In the genomic region with DNA sequence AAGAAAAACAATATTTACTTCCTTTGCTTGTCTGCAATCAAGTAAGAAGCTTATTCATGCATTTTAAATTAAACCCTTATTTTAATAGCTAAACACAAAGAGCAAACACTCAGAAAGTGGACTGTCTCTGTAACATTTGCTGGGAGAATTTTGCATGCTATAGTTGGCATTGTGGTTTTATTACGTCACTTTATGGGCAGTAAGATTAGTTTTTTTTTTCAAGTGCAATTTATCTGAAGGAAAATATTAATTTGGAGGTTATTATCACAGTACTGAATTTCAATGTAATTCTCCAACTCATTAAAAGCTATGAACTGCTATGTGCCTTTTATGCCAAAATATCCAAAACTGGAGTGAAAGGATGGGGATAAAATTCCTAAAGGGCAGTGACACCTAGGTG, we compare ENCODE assay signal across 22 cellular contexts.
"Had no signal": no experiment of that assay in that cellular context is flagged by ENCODE, and none has a peak within 500 bp of the region (broad histone marks: within the 10 kb centered on the region; RNA-seq: fewer than 3 reads in every experiment).

No MANE protein-coding gene starts in this region.

- H3K27me3 Mint-ChIP-seq: activated CD4-positive, alpha-beta memory T cell treated with anti-CD3 and anti-CD28 coated beads for 36 hours; stimulated activated memory B cell treated with anti-CD40 and anti-IgM and Interleukin-4, amounts not matched to agents 10 μg/mL and 1 μg/mL and 100 μg/mL, for 72 hours; type B pancreatic cell had no signal

- H3K4me1 ChIP-seq: lower lobe of right lung, pancreas, spleen, testis had no signal

- ATAC-seq: activated CD4-positive, alpha-beta T cell treated with anti-CD3 and anti-CD28 coated beads for 36 hours; activated naive CD4-positive, alpha-beta T cell treated with anti-CD3 and anti-CD28 coated beads, Interleukin-2, amount 50 U/mL, for 72 hours; lower lobe of right lung; natural killer cell treated with Interleukin-12 subunit alpha and Interleukin-12 subunit beta and Interleukin-15 and Interleukin-18, amount 100 ng/mL, for 72 hours; pancreas; stimulated activated memory B cell treated with anti-CD40 and anti-IgM and Interleukin-4, amounts not matched to agents 10 μg/mL and 1 μg/mL and 100 μg/mL, for 72 hours had no signal

- H3K9me3 ChIP-seq: esophagus muscularis mucosa, lower lobe of right lung, neutrophil, pancreas, sigmoid colon, spleen, testis had no signal

- DNase-seq: activated CD4-positive, alpha-beta memory T cell treated with anti-CD3 and anti-CD28 coated beads for 36 hours; activated CD4-positive, alpha-beta T cell treated with anti-CD3 and anti-CD28 coated beads for 36 hours; activated gamma-delta T cell treated with Interleukin-2 at 50 U/mL for 16 hours; activated T-cell treated with anti-CD3 and anti-CD28 coated beads for 4 hours; amniotic stem cell; effector CD4-positive, alpha-beta T cell; lower lobe of right lung; pancreas; sigmoid colon; spleen; stimulated activated CD4-positive, alpha-beta T cell treated with anti-CD3 and anti-CD28 coated beads, Interleukin-4, amount 100 ng/mL, for 4 hours; testis had no signal

- H3K27ac ChIP-seq: esophagus muscularis mucosa, lower lobe of right lung, neutrophil, pancreas, sigmoid colon, spleen, testis had no signal

- H3K4me3 ChIP-seq: esophagus muscularis mucosa, lower lobe of right lung, pancreas, sigmoid colon, spleen, testis had no signal

- H3K27me3 ChIP-seq: esophagus muscularis mucosa, neutrophil, pancreas, sigmoid colon, spleen, testis had no signal

- H3K27ac Mint-ChIP-seq: activated CD4-positive, alpha-beta memory T cell treated with anti-CD3 and anti-CD28 coated beads for 36 hours; activated CD4-positive, alpha-beta T cell treated with anti-CD3 and anti-CD28 coated beads for 36 hours; activated naive CD4-positive, alpha-beta T cell treated with anti-CD3 and anti-CD28 coated beads, Interleukin-2, amount 50 U/mL, for 72 hours; activated T-helper 1 cell treated with anti-CD3 and anti-CD28 coated beads, Interleukin-12 subunit alpha, Interleukin-12 subunit beta, Interleukin-2, Interleukin-4 antibody, amounts not matched to agents 30 ng/mL and 10 ng/mL and 1 ng/mL, durations not matched to agents 14 hours and 24 hours and 36 hours; mesothelial cell of epicardium; natural killer cell treated with Interleukin-12 subunit alpha and Interleukin-12 subunit beta and Interleukin-15 and Interleukin-18, amount 100 ng/mL, for 72 hours; stimulated activated memory B cell treated with anti-CD40 and anti-IgM and Interleukin-4, amounts not matched to agents 10 μg/mL and 1 μg/mL and 100 μg/mL, for 72 hours; T-helper 2 cell treated with Interferon-gamma antibody and Interleukin-4, amounts not matched to agents 5 μg/mL and 100 μg/mL, for 36 hours; type B pancreatic cell; WTC11 had no signal

- H3K4me3 Mint-ChIP-seq: activated CD4-positive, alpha-beta memory T cell treated with anti-CD3 and anti-CD28 coated beads for 36 hours; activated CD4-positive, alpha-beta T cell treated with anti-CD3 and anti-CD28 coated beads for 36 hours; activated T-helper 1 cell treated with anti-CD3 and anti-CD28 coated beads, Interleukin-12 subunit alpha, Interleukin-12 subunit beta, Interleukin-2, Interleukin-4 antibody, amounts not matched to agents 30 ng/mL and 10 ng/mL and 1 ng/mL, durations not matched to agents 14 hours and 24 hours and 36 hours; mesothelial cell of epicardium; natural killer cell treated with Interleukin-12 subunit alpha and Interleukin-12 subunit beta and Interleukin-15 and Interleukin-18, amount 100 ng/mL, for 72 hours; stimulated activated memory B cell treated with anti-CD40 and anti-IgM and Interleukin-4, amounts not matched to agents 10 μg/mL and 1 μg/mL and 100 μg/mL, for 72 hours; T-helper 2 cell treated with Interferon-gamma antibody and Interleukin-4, amounts not matched to agents 5 μg/mL and 100 μg/mL, for 36 hours; type B pancreatic cell; WTC11 had no signal

- H3K4me1 Mint-ChIP-seq: activated CD4-positive, alpha-beta T cell treated with anti-CD3 and anti-CD28 coated beads for 36 hours; stimulated activated memory B cell treated with anti-CD40 and anti-IgM and Interleukin-4, amounts not matched to agents 10 μg/mL and 1 μg/mL and 100 μg/mL, for 72 hours had no signal

- H3K36me3 ChIP-seq: esophagus muscularis mucosa, lower lobe of right lung, neutrophil, pancreas, sigmoid colon, spleen had no signal

- H3K9me3 Mint-ChIP-seq: activated CD4-positive, alpha-beta memory T cell treated with anti-CD3 and anti-CD28 coated beads for 36 hours; activated naive CD4-positive, alpha-beta T cell treated with anti-CD3 and anti-CD28 coated beads, Interleukin-2, amount 50 U/mL, for 72 hours; activated T-helper 1 cell treated with anti-CD3 and anti-CD28 coated beads, Interleukin-12 subunit alpha, Interleukin-12 subunit beta, Interleukin-2, Interleukin-4 antibody, amounts not matched to agents 30 ng/mL and 10 ng/mL and 1 ng/mL, durations not matched to agents 14 hours and 24 hours and 36 hours; mesothelial cell of epicardium; natural killer cell treated with Interleukin-12 subunit alpha and Interleukin-12 subunit beta and Interleukin-15 and Interleukin-18, amount 100 ng/mL, for 72 hours; stimulated activated memory B cell treated with anti-CD40 and anti-IgM and Interleukin-4, amounts not matched to agents 10 μg/mL and 1 μg/mL and 100 μg/mL, for 72 hours; T-helper 2 cell treated with Interferon-gamma antibody and Interleukin-4, amounts not matched to agents 5 μg/mL and 100 μg/mL, for 36 hours; type B pancreatic cell; WTC11 had no signal

- H3K36me3 Mint-ChIP-seq: activated CD4-positive, alpha-beta memory T cell treated with anti-CD3 and anti-CD28 coated beads for 36 hours; activated naive CD4-positive, alpha-beta T cell treated with anti-CD3 and anti-CD28 coated beads, Interleukin-2, amount 50 U/mL, for 72 hours; mesothelial cell of epicardium; natural killer cell treated with Interleukin-12 subunit alpha and Interleukin-12 subunit beta and Interleukin-15 and Interleukin-18, amount 100 ng/mL, for 72 hours; stimulated activated memory B cell treated with anti-CD40 and anti-IgM and Interleukin-4, amounts not matched to agents 10 μg/mL and 1 μg/mL and 100 μg/mL, for 72 hours; type B pancreatic cell; WTC11 had no signal
